In the genomic region with DNA sequence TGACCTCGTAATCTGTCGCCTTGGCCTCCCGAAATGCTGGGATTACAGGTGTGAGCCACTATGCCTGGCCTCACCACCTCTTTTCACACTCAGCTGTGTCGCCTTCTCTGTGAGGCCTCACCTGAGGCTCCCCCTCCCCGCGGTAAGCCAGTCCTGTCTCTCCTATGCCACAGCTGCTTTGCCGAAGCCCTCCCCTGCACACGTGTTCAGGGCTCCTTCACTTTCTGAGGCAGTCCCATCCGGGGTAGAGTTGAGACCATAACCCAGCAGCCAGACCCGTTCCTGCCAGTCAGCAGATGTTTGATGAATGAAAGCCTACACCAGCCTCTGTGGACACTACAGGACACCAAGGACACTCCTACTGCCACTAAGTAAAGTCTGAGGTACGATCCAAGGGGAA, we compare ENCODE assay signal across 17 cellular contexts. TPM values are rescaled to one million over a fixed set of nuclear protein-coding genes. Genes with fewer than 3 reads are reported as not detected.
A peak's percentile ranks its signal among the peaks of the same experiment; 100 is the strongest.
DNase-seq lines count a peak whose midpoint lies in the region; ATAC-seq and TF ChIP-seq lines count a peak whose summit lies in the region.
"Had no signal": no experiment of that assay in that cellular context is flagged by ENCODE, and none has a peak within 500 bp of the region (broad histone marks: within the 10 kb centered on the region; RNA-seq: fewer than 3 reads in every experiment).

No MANE protein-coding gene starts in this region.

- H3K56ac ChIP-seq in mesendoderm (ENCODE audit: low read length) = no peak overlapping the region

- peak; percentile 58 for ATAC-seq in DND-41 (ENCODE audit: insufficient read depth, low read depth)
- ATAC-seq in HG03139 (IDR thresholded peaks at IDR 0.05; ENCODE audit: unreplicated experiment) = no peak
- ATAC-seq in GM21515 (IDR thresholded peaks at IDR 0.05; ENCODE audit: unreplicated experiment) = no peak
- ATAC-seq: HCT116, lower lobe of right lung had no signal

- H3K4me2 ChIP-seq in BLaER1 (peak overlapping the region; percentile 65), DND-41 (ENCODE audit: insufficient read depth, low read length) (peak overlapping the region; percentile 10; the same call in 1 of the 2 replicates), mesendoderm (ENCODE audit: low read length) (no peak overlapping the region)

- no peak overlapping the region for H4K5ac ChIP-seq in mesendoderm (ENCODE audit: low read length)

- no peaks in the 10 kb centered on the region for H3K27me3 ChIP-seq in BLaER1
- no peaks in the 10 kb centered on the region for H3K27me3 ChIP-seq in DND-41 (ENCODE audit: insufficient read depth, low read length, poor library complexity)
- no peaks in the 10 kb centered on the region for H3K27me3 ChIP-seq in mesendoderm (ENCODE audit: insufficient read depth, low read length, poor library complexity)
- H3K27me3 ChIP-seq: SJCRH30 had no signal

- no CpG with 5 or more reads among the region's 11 CpGs for WGBS in mesendoderm (ENCODE audit: extremely low coverage, insufficient coverage, low lambda C conversion rate)

- H3K18ac ChIP-seq in mesendoderm (ENCODE audit: low read length) = no peak overlapping the region

- H3K4me3 ChIP-seq in BLaER1 (no peak overlapping the region), DND-41 (ENCODE audit: low read depth in 1 of 2, low read length in 2 of 2) (no peak overlapping the region), mesendoderm (ENCODE audit: low read length) (no peak overlapping the region)
- H3K4me3 ChIP-seq: lower lobe of right lung, SJCRH30 had no signal

- H3K9ac ChIP-seq in BLaER1 (no peak overlapping the region), DND-41 (ENCODE audit: low read depth, low read length) (no peak overlapping the region), mesendoderm (ENCODE audit: low read length) (no peak overlapping the region)

- no peak overlapping the region for H3K4ac ChIP-seq in mesendoderm (ENCODE audit: low read depth, low read length)

- no peak overlapping the region for H2BK15ac ChIP-seq in mesendoderm (replicated peaks; ENCODE audit: low read depth)

- H3K9me3 Mint-ChIP-seq in activated T-helper 1 cell treated with anti-CD3 and anti-CD28 coated beads, Interleukin-12 subunit alpha, Interleukin-12 subunit beta, Interleukin-2, Interleukin-4 antibody, amounts not matched to agents 30 ng/mL and 10 ng/mL and 1 ng/mL, durations not matched to agents 14 hours and 24 hours and 36 hours = no peaks in the 10 kb centered on the region
- H3K9me3 Mint-ChIP-seq: activated CD4-positive, alpha-beta T cell treated with anti-CD3 and anti-CD28 coated beads, Interleukin-2, amount 10 ng/mL, durations not matched to agents 7 days and 5 days; nephron had no signal

- H2AFZ ChIP-seq in DND-41 (ENCODE audit: low read depth, low read length) = no peak overlapping the region

- H4K20me1 ChIP-seq in BLaER1 (peaks cover 99% of the 10 kb centered on the region), DND-41 (ENCODE audit: insufficient read depth, low read length) (peaks cover 97% of the 10 kb centered on the region)

- H3K36me3 Mint-ChIP-seq in activated T-helper 1 cell treated with anti-CD3 and anti-CD28 coated beads, Interleukin-12 subunit alpha, Interleukin-12 subunit beta, Interleukin-2, Interleukin-4 antibody, amounts not matched to agents 30 ng/mL and 10 ng/mL and 1 ng/mL, durations not matched to agents 14 hours and 24 hours and 36 hours (ENCODE audit: low read depth) = no peaks in the 10 kb centered on the region

- no peak overlapping the region for H3K27ac ChIP-seq in BLaER1
- 0 out of 2 replicates have a peak overlapping the region, but pooled peaks have one; percentile 36 for H3K27ac ChIP-seq in DND-41 (ENCODE audit: low read length)
- H3K27ac ChIP-seq in mesendoderm (ENCODE audit: low read depth, low read length) = no peak overlapping the region
- H3K27ac ChIP-seq: lower lobe of right lung, SJCRH30 had no signal

- H3K4me3 Mint-ChIP-seq in activated T-helper 1 cell treated with anti-CD3 and anti-CD28 coated beads, Interleukin-12 subunit alpha, Interleukin-12 subunit beta, Interleukin-2, Interleukin-4 antibody, amounts not matched to agents 30 ng/mL and 10 ng/mL and 1 ng/mL, durations not matched to agents 14 hours and 24 hours and 36 hours = no peak overlapping the region
- H3K4me3 Mint-ChIP-seq: activated CD4-positive, alpha-beta T cell treated with anti-CD3 and anti-CD28 coated beads, Interleukin-2, amount 10 ng/mL, durations not matched to agents 7 days and 5 days; nephron had no signal

- H3K36me3 ChIP-seq in BLaER1 (peaks cover 20% of the 10 kb centered on the region), DND-41 (ENCODE audit: insufficient read depth, low read length) (0 out of 2 replicates have a peak, but pooled peaks cover 10% of the 10 kb centered on the region), mesendoderm (ENCODE audit: control insufficient read depth, insufficient read depth, low read length) (no peaks in the 10 kb centered on the region)
- H3K36me3 ChIP-seq: lower lobe of right lung, SJCRH30 had no signal

- intact Hi-C loops in activated T-helper 1 cell treated with anti-CD3 and anti-CD28 coated beads, Interleukin-12 subunit alpha, Interleukin-12 subunit beta, Interleukin-2, Interleukin-4 antibody, amounts not matched to agents 30 ng/mL and 10 ng/mL and 1 ng/mL, durations not matched to agents 14 hours and 24 hours and 36 hours (cut with micrococcal nuclease) = no loop called here

- no peak overlapping the region for H2AK5ac ChIP-seq in mesendoderm (ENCODE audit: low read length)

- H3K27ac Mint-ChIP-seq in activated T-helper 1 cell treated with anti-CD3 and anti-CD28 coated beads, Interleukin-12 subunit alpha, Interleukin-12 subunit beta, Interleukin-2, Interleukin-4 antibody, amounts not matched to agents 30 ng/mL and 10 ng/mL and 1 ng/mL, durations not matched to agents 14 hours and 24 hours and 36 hours = peak overlapping the region; percentile 5
- H3K27ac Mint-ChIP-seq: activated CD4-positive, alpha-beta T cell treated with anti-CD3 and anti-CD28 coated beads, Interleukin-2, amount 10 ng/mL, durations not matched to agents 7 days and 5 days had no signal

- H2BK120ac ChIP-seq in mesendoderm (ENCODE audit: low read depth, low read length) = no peak overlapping the region

- H2BK5ac ChIP-seq in mesendoderm (ENCODE audit: low read length) = no peak overlapping the region

- H3K4me1 Mint-ChIP-seq in activated T-helper 1 cell treated with anti-CD3 and anti-CD28 coated beads, Interleukin-12 subunit alpha, Interleukin-12 subunit beta, Interleukin-2, Interleukin-4 antibody, amounts not matched to agents 30 ng/mL and 10 ng/mL and 1 ng/mL, durations not matched to agents 14 hours and 24 hours and 36 hours (ENCODE audit: low read depth) = peaks cover 69% of the 10 kb centered on the region

- H3K79me1 ChIP-seq in mesendoderm (ENCODE audit: low read length) = peaks cover 10% of the 10 kb centered on the region

- no peak overlapping the region for H4K8ac ChIP-seq in mesendoderm (ENCODE audit: low read depth, low read length)

- H3K4me1 ChIP-seq in BLaER1 (peaks cover 95% of the 10 kb centered on the region), DND-41 (ENCODE audit: insufficient read depth, low read length) (peaks cover 95% of the 10 kb centered on the region), mesendoderm (ENCODE audit: control insufficient read depth, low read depth, low read length) (peaks cover 21% of the 10 kb centered on the region)

- TF ChIP-seq CTCF in DND-41 (IDR thresholded peaks at IDR 0.05; ENCODE audit: borderline replicate concordance, extremely low read depth, low read length, poor library complexity, severe bottlenecking) = no peak

- peaks cover 97% of the 10 kb centered on the region for H3K79me2 ChIP-seq in DND-41 (ENCODE audit: insufficient read depth, low read length)
- H3K79me2 ChIP-seq in mesendoderm (ENCODE audit: control insufficient read depth, insufficient read depth, low read length) = peaks cover 94% of the 10 kb centered on the region

- H3K9me3 ChIP-seq in BLaER1 = no peaks in the 10 kb centered on the region
- no peaks in the 10 kb centered on the region for H3K9me3 ChIP-seq in DND-41 (ENCODE audit: insufficient read depth, low read length, severe bottlenecking)
- H3K9me3 ChIP-seq: lower lobe of right lung, SJCRH30 had no signal

- H3K27me3 Mint-ChIP-seq in activated T-helper 1 cell treated with anti-CD3 and anti-CD28 coated beads, Interleukin-12 subunit alpha, Interleukin-12 subunit beta, Interleukin-2, Interleukin-4 antibody, amounts not matched to agents 30 ng/mL and 10 ng/mL and 1 ng/mL, durations not matched to agents 14 hours and 24 hours and 36 hours (ENCODE audit: insufficient read depth) = no peaks in the 10 kb centered on the region
- H3K27me3 Mint-ChIP-seq: activated CD4-positive, alpha-beta T cell treated with anti-CD3 and anti-CD28 coated beads, Interleukin-2, amount 10 ng/mL, durations not matched to agents 7 days and 5 days had no signal

- DNase-seq in DND-41 (peak; percentile 50), mesendoderm (no peak), SW 1271 (lab: John Stamatoyannopoulos, UW) (no peak), retina (no peak)
- DNase-seq in activated T-helper 1 cell treated with anti-CD3 and anti-CD28 coated beads, Interleukin-12 subunit alpha, Interleukin-12 subunit beta, Interleukin-2, Interleukin-4 antibody, amounts not matched to agents 30 ng/mL and 10 ng/mL and 1 ng/mL, durations not matched to agents 14 hours and 24 hours and 36 hours (ENCODE audit: low spot score) = no peak
- DNase-seq: activated CD4-positive, alpha-beta T cell treated with anti-CD3 and anti-CD28 coated beads, Interleukin-2, amount 10 ng/mL, durations not matched to agents 7 days and 5 days; GF-D8; lower lobe of right lung; NCI-H2081 treated with DMSO at 0.1 percent for 48 hours; NCI-H524; SJCRH30; substantia nigra had no signal

- peak overlapping the region; percentile 69 for H3K23ac ChIP-seq in mesendoderm (ENCODE audit: low read length)

RNA-seq across cellular contexts. Expression of gene USP7, which starts 10.6 kb away (rescaled TPM):
- 184 and 188 TPM in 2 replicates for total RNA-seq in activated T-helper 1 cell treated with anti-CD3 and anti-CD28 coated beads, Interleukin-12 subunit alpha, Interleukin-12 subunit beta, Interleukin-2, Interleukin-4 antibody, amounts not matched to agents 30 ng/mL and 10 ng/mL and 1 ng/mL, durations not matched to agents 14 hours and 24 hours and 36 hours
- polyA plus RNA-seq in mesendoderm (2013, experiment 1 of 2) = 105 TPM
- 105 TPM for polyA plus RNA-seq in mesendoderm (2013, experiment 2 of 2)
